25 cellular contexts compared by ENCODE assay signal in genomic region chr18:9691235-9691634, GRCh38. TPM values are rescaled to one million over a fixed set of nuclear protein-coding genes. Genes with fewer than 3 reads are reported as not detected.
"Had no signal": no experiment of that assay in that cellular context is flagged by ENCODE, and none has a peak within 500 bp of the region (broad histone marks: within the 10 kb centered on the region; RNA-seq: fewer than 3 reads in every experiment).

No MANE protein-coding gene starts in this region.

- H3K27me3 ChIP-seq: cardiac muscle cell, esophagus squamous epithelium, gastrocnemius medialis, neutrophil, ovary, right atrium auricular region, spleen, thyroid gland, upper lobe of right lung had no signal

- H3K4me1 ChIP-seq: gastrocnemius medialis, prostate gland, right atrium auricular region, thyroid gland, upper lobe of right lung had no signal

- H3K36me3 ChIP-seq: cardiac muscle cell, esophagus squamous epithelium, gastrocnemius medialis, neutrophil, ovary, prostate gland, right atrium auricular region, spleen, thyroid gland, upper lobe of right lung had no signal

- DNase-seq: activated CD4-positive, alpha-beta T cell treated with anti-CD3 and anti-CD28 coated beads, Interleukin-2, amount 10 ng/mL, durations not matched to agents 7 days and 5 days; activated CD4-positive, CD25-positive, alpha-beta regulatory T cell; activated CD8-positive, alpha-beta memory T cell treated with anti-CD3 and anti-CD28 coated beads, Interleukin-2, amount 10 ng/mL, durations not matched to agents 7 days and 5 days; activated CD8-positive, alpha-beta T cell treated with anti-CD3 and anti-CD28 coated beads for 36 hours; activated effector memory CD4-positive, alpha-beta T cell treated with anti-CD3 and anti-CD28 coated beads, Interleukin-2, amount 50 U/mL, for 16 hours; activated naive CD4-positive, alpha-beta T cell treated with anti-CD3 and anti-CD28 coated beads, Interleukin-2, amount 50 U/mL, for 16 hours; activated naive CD8-positive, alpha-beta T cell treated with anti-CD3 and anti-CD28 coated beads, Interleukin-2, amount 50 U/mL, for 24 hours; activated T-cell treated with anti-CD3 and anti-CD28 coated beads for 4 hours; cortex of kidney; endodermal cell; esophagus squamous epithelium; gastrocnemius medialis; hippocampal formation; left cardiac atrium; ovary; spleen; stimulated activated CD4-positive, alpha-beta T cell treated with anti-CD3 and anti-CD28 coated beads, Interleukin-4, amount 100 ng/mL, for 24 hours; substantia nigra; thyroid gland; upper lobe of right lung had no signal

- H3K9me3 ChIP-seq: esophagus squamous epithelium, gastrocnemius medialis, neutrophil, ovary, prostate gland, right atrium auricular region, spleen, thyroid gland, upper lobe of right lung had no signal

- H3K4me3 ChIP-seq: cardiac muscle cell, esophagus squamous epithelium, gastrocnemius medialis, ovary, prostate gland, right atrium auricular region, spleen, thyroid gland, upper lobe of right lung had no signal

- H3K27ac ChIP-seq: cardiac muscle cell, esophagus squamous epithelium, gastrocnemius medialis, neutrophil, ovary, prostate gland, right atrium auricular region, spleen, thyroid gland, upper lobe of right lung had no signal

- ATAC-seq: activated CD8-positive, alpha-beta memory T cell treated with anti-CD3 and anti-CD28 coated beads, Interleukin-2, amount 10 ng/mL, durations not matched to agents 7 days and 5 days; activated CD8-positive, alpha-beta T cell treated with anti-CD3 and anti-CD28 coated beads for 36 hours; activated naive CD8-positive, alpha-beta T cell treated with anti-CD3 and anti-CD28 coated beads, Interleukin-2, amount 50 U/mL, for 24 hours; gastrocnemius medialis; left cardiac atrium; natural killer cell treated with Interleukin-12 subunit alpha and Interleukin-12 subunit beta and Interleukin-15 and Interleukin-18, amount 100 ng/mL, for 72 hours; upper lobe of right lung had no signal

RNA-seq across cellular contexts. Expression of gene RAB31, which starts 16.9 kb away (rescaled TPM):
- total RNA-seq: activated CD8-positive, alpha-beta memory T cell treated with anti-CD3 and anti-CD28 coated beads, Interleukin-2, amount 10 ng/mL, durations not matched to agents 7 days and 5 days had no signal
